In the genomic region with DNA sequence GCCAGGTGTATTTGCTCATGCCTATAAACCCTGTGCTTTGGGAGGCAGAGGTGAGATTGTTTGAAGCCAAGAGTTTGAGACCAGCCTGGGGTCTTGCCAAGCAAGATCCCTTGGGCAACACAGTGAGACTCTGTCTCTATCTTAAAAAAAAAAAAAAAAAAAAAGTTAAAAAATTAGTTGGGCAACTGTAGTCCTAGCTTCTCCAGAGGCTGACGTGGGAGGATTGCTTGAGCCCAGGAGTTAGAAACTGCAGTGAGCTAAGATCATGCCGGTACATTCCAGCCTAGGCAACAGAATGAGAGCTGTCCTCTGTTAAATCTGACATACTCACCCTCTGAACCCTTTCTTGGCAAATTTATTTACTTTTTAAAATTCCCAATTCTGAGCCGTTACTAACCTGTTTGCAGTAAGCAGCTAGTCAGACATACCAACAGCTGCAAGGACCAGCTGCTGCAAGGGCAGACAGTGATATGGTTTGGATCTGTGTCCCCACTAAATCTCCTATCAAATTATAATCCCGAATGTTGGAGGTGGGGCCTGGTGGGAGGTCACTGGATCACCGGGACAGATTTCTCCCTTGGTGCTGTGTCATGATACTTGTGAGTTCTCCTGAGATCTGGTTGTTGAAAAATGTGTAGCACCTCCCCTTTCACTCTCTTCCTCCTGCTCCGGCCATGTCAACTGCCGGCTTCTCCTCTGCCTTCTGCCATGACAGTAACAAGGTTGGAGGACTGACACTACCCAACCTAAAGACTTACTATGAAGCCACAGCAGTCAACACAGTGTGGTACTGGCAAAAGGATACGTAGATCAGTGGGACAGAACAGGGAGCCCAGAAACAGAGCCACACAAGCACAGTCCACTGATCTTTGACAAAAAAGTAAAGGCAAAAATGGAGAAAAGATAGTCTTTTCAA, we compare ENCODE assay signal across 1 cellular context.
TF ChIP-seq lines count a peak whose summit lies in the region.

No MANE protein-coding gene starts in this region.

TF ChIP-seq in HepG2, 621 proteins besides CTCF, POLR2A, EP300 and RAD21:
- TF ChIP-seq IRF2 (CRISPR knock-in tag; IDR thresholded peaks at IDR 0.05), result no peak
- TF ChIP-seq SCMH1 (CRISPR knock-in tag; IDR thresholded peaks at IDR 0.05; ENCODE audit: borderline replicate concordance), result no peak
- TF ChIP-seq CREBL2 (CRISPR knock-in tag; IDR thresholded peaks at IDR 0.05; ENCODE audit: borderline replicate concordance), result no peak
- no peak for TF ChIP-seq TFDP2 (CRISPR knock-in tag; IDR thresholded peaks at IDR 0.05)
- TF ChIP-seq, protein P1, sequence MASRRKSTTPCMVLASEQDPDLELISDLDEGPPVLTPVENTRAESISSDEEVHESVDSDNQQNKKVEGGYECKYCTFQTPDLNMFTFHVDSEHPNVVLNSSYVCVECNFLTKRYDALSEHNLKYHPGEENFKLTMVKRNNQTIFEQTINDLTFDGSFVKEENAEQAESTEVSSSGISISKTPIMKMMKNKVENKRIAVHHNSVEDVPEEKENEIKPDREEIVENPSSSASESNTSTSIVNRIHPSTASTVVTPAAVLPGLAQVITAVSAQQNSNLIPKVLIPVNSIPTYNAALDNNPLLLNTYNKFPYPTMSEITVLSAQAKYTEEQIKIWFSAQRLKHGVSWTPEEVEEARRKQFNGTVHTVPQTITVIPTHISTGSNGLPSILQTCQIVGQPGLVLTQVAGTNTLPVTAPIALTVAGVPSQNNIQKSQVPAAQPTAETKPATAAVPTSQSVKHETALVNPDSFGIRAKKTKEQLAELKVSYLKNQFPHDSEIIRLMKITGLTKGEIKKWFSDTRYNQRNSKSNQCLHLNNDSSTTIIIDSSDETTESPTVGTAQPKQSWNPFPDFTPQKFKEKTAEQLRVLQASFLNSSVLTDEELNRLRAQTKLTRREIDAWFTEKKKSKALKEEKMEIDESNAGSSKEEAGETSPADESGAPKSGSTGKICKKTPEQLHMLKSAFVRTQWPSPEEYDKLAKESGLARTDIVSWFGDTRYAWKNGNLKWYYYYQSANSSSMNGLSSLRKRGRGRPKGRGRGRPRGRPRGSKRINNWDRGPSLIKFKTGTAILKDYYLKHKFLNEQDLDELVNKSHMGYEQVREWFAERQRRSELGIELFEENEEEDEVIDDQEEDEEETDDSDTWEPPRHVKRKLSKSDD (CRISPR knock-in tag; IDR thresholded peaks at IDR 0.05; ENCODE audit: low read depth), result no peak
- 0 out of 2 replicates have a peak, but pooled peaks have one; percentile 28 for TF ChIP-seq SMYD3 (CRISPR knock-in tag; IDR thresholded peaks at IDR 0.05)
- no peak for TF ChIP-seq NPAS2 (CRISPR knock-in tag; IDR thresholded peaks at IDR 0.05; ENCODE audit: borderline replicate concordance)
- TF ChIP-seq KMT2A (CRISPR knock-in tag; IDR thresholded peaks at IDR 0.05), result no peak
- TF ChIP-seq CCDC6 (CRISPR knock-in tag; IDR thresholded peaks at IDR 0.05), result no peak
- no peak for TF ChIP-seq UBTF (CRISPR knock-in tag; IDR thresholded peaks at IDR 0.05)
- TF ChIP-seq TP53 (CRISPR knock-in tag; conservative IDR thresholded peaks at IDR 0.05), result no peak
- TF ChIP-seq TEAD3 (CRISPR knock-in tag; optimal IDR thresholded peaks at IDR 0.05; ENCODE audit: borderline replicate concordance), result peak; percentile 44
- 0 out of 2 replicates have a peak, but pooled peaks have one; percentile 11 for TF ChIP-seq GATAD2A (CRISPR knock-in tag; IDR thresholded peaks at IDR 0.05)
- TF ChIP-seq ATF2 (CRISPR knock-in tag; IDR thresholded peaks at IDR 0.05), result no peak
- no peak for TF ChIP-seq ZFP36L1 (CRISPR knock-in tag; IDR thresholded peaks at IDR 0.05)
- no peak for TF ChIP-seq LCORL (IDR thresholded peaks at IDR 0.05)
- TF ChIP-seq LCORL (CRISPR knock-in tag; IDR thresholded peaks at IDR 0.05), result peak; percentile 50
- TF ChIP-seq, protein P2, sequence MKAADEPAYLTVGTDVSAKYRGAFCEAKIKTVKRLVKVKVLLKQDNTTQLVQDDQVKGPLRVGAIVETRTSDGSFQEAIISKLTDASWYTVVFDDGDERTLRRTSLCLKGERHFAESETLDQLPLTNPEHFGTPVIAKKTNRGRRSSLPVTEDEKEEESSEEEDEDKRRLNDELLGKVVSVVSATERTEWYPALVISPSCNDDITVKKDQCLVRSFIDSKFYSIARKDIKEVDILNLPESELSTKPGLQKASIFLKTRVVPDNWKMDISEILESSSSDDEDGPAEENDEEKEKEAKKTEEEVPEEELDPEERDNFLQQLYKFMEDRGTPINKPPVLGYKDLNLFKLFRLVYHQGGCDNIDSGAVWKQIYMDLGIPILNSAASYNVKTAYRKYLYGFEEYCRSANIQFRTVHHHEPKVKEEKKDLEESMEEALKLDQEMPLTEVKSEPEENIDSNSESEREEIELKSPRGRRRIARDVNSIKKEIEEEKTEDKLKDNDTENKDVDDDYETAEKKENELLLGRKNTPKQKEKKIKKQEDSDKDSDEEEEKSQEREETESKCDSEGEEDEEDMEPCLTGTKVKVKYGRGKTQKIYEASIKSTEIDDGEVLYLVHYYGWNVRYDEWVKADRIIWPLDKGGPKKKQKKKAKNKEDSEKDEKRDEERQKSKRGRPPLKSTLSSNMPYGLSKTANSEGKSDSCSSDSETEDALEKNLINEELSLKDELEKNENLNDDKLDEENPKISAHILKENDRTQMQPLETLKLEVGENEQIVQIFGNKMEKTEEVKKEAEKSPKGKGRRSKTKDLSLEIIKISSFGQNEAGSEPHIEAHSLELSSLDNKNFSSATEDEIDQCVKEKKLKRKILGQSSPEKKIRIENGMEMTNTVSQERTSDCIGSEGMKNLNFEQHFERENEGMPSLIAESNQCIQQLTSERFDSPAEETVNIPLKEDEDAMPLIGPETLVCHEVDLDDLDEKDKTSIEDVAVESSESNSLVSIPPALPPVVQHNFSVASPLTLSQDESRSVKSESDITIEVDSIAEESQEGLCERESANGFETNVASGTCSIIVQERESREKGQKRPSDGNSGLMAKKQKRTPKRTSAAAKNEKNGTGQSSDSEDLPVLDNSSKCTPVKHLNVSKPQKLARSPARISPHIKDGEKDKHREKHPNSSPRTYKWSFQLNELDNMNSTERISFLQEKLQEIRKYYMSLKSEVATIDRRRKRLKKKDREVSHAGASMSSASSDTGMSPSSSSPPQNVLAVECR (CRISPR knock-in tag; IDR thresholded peaks at IDR 0.05; ENCODE audit: borderline replicate concordance), result 0 out of 2 replicates have a peak, but pooled peaks have one; percentile 15
- TF ChIP-seq SETDB1 (CRISPR knock-in tag; IDR thresholded peaks at IDR 0.05; ENCODE audit: borderline replicate concordance), result no peak
- no peak for TF ChIP-seq ZNF337 (CRISPR knock-in tag; IDR thresholded peaks at IDR 0.05; ENCODE audit: borderline replicate concordance, low read depth)
- TF ChIP-seq ZNF407 (CRISPR knock-in tag; IDR thresholded peaks at IDR 0.05; ENCODE audit: not compliant biosample characterization), result no peak
- no peak for TF ChIP-seq ZNF615 (CRISPR knock-in tag; IDR thresholded peaks at IDR 0.05; ENCODE audit: borderline replicate concordance)
- TF ChIP-seq MTA3 (CRISPR knock-in tag; IDR thresholded peaks at IDR 0.05), result no peak
- no peak for TF ChIP-seq SRSF9 (IDR thresholded peaks at IDR 0.05; ENCODE audit: borderline replicate concordance, insufficient read depth, low read depth, low read length, poor library complexity, severe bottlenecking)
